In genomic region chr22:39146256-39147101, GRCh38 we compare ENCODE assay signal across 8 cellular contexts. TPM values are rescaled to one million over a fixed set of nuclear protein-coding genes. Genes with fewer than 3 reads are reported as not detected.
DNase-seq lines count a peak whose midpoint lies in the region; ATAC-seq and TF ChIP-seq lines count a peak whose summit lies in the region.

No MANE protein-coding gene starts in this region.

- no peak for ATAC-seq in stimulated activated naive CD8-positive, alpha-beta T cell treated with anti-CD3 and anti-CD28 coated beads, Interleukin-15, Interleukin-2, amounts not matched to agents 100 U/mL and 50 U/mL, for 24 hours
- ATAC-seq in natural killer cell (no peak), HG03439 (IDR thresholded peaks at IDR 0.05; ENCODE audit: unreplicated experiment) (no peak), HG02763 (IDR thresholded peaks at IDR 0.05; ENCODE audit: unreplicated experiment) (no peak)

- no peaks in the 10 kb centered on the region for H3K9me3 Mint-ChIP-seq in stimulated activated naive CD8-positive, alpha-beta T cell treated with anti-CD3 and anti-CD28 coated beads, Interleukin-15, Interleukin-2, amounts not matched to agents 100 ng/mL and 50 ng/mL, for 24 hours
- no peaks in the 10 kb centered on the region for H3K9me3 Mint-ChIP-seq in dendritic cell treated with granulocyte-macrophage colony-stimulating factor and Interleukin-4, amounts not matched to agents 40 ng/mL and 50 ng/mL, for 4 days
- no peaks in the 10 kb centered on the region for H3K9me3 Mint-ChIP-seq in natural killer cell

- peaks cover 61% of the 10 kb centered on the region for H3K4me1 Mint-ChIP-seq in stimulated activated naive CD8-positive, alpha-beta T cell treated with anti-CD3 and anti-CD28 coated beads, Interleukin-15, Interleukin-2, amounts not matched to agents 100 ng/mL and 50 ng/mL, for 24 hours (ENCODE audit: low read depth)
- H3K4me1 Mint-ChIP-seq in dendritic cell treated with granulocyte-macrophage colony-stimulating factor and Interleukin-4, amounts not matched to agents 40 ng/mL and 50 ng/mL, for 4 days (ENCODE audit: low read depth): peaks cover 63% of the 10 kb centered on the region
- peaks cover 18 to 47% of the 10 kb centered on the region in 2 donors for H3K4me1 Mint-ChIP-seq in natural killer cell

- H3K27ac Mint-ChIP-seq in stimulated activated naive CD8-positive, alpha-beta T cell treated with anti-CD3 and anti-CD28 coated beads, Interleukin-15, Interleukin-2, amounts not matched to agents 100 ng/mL and 50 ng/mL, for 24 hours: peak overlapping the region; percentile 76
- H3K27ac Mint-ChIP-seq in dendritic cell treated with granulocyte-macrophage colony-stimulating factor and Interleukin-4, amounts not matched to agents 40 ng/mL and 50 ng/mL, for 4 days: peak overlapping the region; percentile 95
- H3K27ac Mint-ChIP-seq in natural killer cell: peak overlapping the region; percentile 92 to 98

- intact Hi-C loops in dendritic cell treated with granulocyte-macrophage colony-stimulating factor and Interleukin-4, amounts not matched to agents 40 ng/mL and 50 ng/mL, for 4 days (cut with micrococcal nuclease): no loop called here
- intact Hi-C loops in natural killer cell (cut with micrococcal nuclease): no loop called here

- peak overlapping the region; percentile 74 for H3K4me3 Mint-ChIP-seq in stimulated activated naive CD8-positive, alpha-beta T cell treated with anti-CD3 and anti-CD28 coated beads, Interleukin-15, Interleukin-2, amounts not matched to agents 100 ng/mL and 50 ng/mL, for 24 hours
- H3K4me3 Mint-ChIP-seq in dendritic cell treated with granulocyte-macrophage colony-stimulating factor and Interleukin-4, amounts not matched to agents 40 ng/mL and 50 ng/mL, for 4 days: peak overlapping the region; percentile 78
- H3K4me3 Mint-ChIP-seq in natural killer cell: peak overlapping the region; percentile 87

- no peaks in the 10 kb centered on the region for H3K27me3 Mint-ChIP-seq in stimulated activated naive CD8-positive, alpha-beta T cell treated with anti-CD3 and anti-CD28 coated beads, Interleukin-15, Interleukin-2, amounts not matched to agents 100 ng/mL and 50 ng/mL, for 24 hours
- no peaks in the 10 kb centered on the region for H3K27me3 Mint-ChIP-seq in dendritic cell treated with granulocyte-macrophage colony-stimulating factor and Interleukin-4, amounts not matched to agents 40 ng/mL and 50 ng/mL, for 4 days
- no peaks in the 10 kb centered on the region for H3K27me3 Mint-ChIP-seq in natural killer cell (ENCODE audit: low read depth in 2 of 2)

- TF ChIP-seq CTCF in natural killer cell (IDR thresholded peaks at IDR 0.05): no peak

- DNase-seq in stimulated activated naive CD8-positive, alpha-beta T cell treated with anti-CD3 and anti-CD28 coated beads, Interleukin-15, Interleukin-2, amounts not matched to agents 100 U/mL and 50 U/mL, for 24 hours: no peak
- DNase-seq in natural killer cell (no peak), NCI-H524 (lab: John Stamatoyannopoulos, UW) (no peak), RKO (ENCODE audit: low spot score) (no peak)

- H3K36me3 Mint-ChIP-seq in stimulated activated naive CD8-positive, alpha-beta T cell treated with anti-CD3 and anti-CD28 coated beads, Interleukin-15, Interleukin-2, amounts not matched to agents 100 ng/mL and 50 ng/mL, for 24 hours (ENCODE audit: low read depth): peaks cover 10% of the 10 kb centered on the region
- H3K36me3 Mint-ChIP-seq in dendritic cell treated with granulocyte-macrophage colony-stimulating factor and Interleukin-4, amounts not matched to agents 40 ng/mL and 50 ng/mL, for 4 days (ENCODE audit: low read depth): peaks cover 42% of the 10 kb centered on the region
- H3K36me3 Mint-ChIP-seq in natural killer cell: no peaks in the 10 kb centered on the region

RNA-seq across cellular contexts. Expression of gene CBX7, which starts 6.0 kb away (rescaled TPM):
- total RNA-seq in natural killer cell: 10 to 100 TPM; 49.6 to 52.9 (median 50.0) TPM

RNA-seq across cellular contexts. Expression of gene APOBEC3H, which starts 49.4 kb away (rescaled TPM):
- total RNA-seq in natural killer cell: 10 to 100 TPM; 14.1 to 17.0 (median 14.6) TPM
